9 cellular contexts compared by ENCODE assay signal in the genomic region with DNA sequence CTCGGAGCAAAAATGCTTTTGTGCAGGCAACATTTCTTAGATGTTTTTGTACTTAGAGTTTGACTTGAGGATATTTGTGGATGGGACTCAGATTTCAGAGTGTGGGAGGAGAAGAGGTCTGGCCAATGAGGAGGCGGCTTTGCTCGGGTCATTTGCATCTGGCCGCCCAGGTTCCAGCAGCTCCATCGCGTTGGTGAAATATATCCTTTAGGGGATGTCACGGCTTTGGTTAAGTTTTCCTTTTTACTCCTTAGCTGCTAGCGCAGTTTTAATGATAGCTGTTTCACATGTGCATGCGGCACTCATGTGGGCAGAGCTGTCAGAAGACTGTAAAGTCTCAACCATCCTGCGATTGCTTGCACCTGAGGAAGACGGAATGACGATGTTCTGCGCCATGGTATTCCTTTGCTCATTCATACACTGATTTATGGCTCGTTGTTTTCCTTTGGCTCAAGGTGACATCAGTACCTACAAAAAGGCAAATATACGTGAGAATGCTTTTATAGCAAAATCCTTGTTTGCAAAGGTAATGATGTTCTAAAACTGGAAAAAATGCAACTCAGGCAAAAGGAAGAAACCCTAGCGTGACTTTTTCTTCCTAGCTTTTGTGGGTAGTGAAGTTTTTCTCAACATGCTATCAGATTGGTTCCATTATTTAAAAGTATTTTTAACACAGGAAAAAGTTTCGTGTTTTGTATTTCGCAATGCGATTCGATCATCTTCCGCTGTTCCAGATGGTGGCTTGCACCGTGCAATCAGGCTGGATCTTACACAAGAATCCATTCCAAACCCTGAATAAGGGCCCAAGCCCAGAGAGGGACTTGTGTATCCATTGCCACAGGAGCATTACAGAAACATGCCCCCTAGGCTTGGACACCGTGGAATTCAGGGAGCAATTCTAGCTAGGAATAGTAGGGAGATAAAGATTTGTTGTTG.
A peak's percentile ranks its signal among the peaks of the same experiment; 100 is the strongest.
DNase-seq lines count a peak whose midpoint lies in the region; ATAC-seq and TF ChIP-seq lines count a peak whose summit lies in the region.
"Had no signal": no experiment of that assay in that cellular context is flagged by ENCODE, and none has a peak within 500 bp of the region (broad histone marks: within the 10 kb centered on the region; RNA-seq: fewer than 3 reads in every experiment).

No MANE protein-coding gene starts in this region.

- peaks cover 9% of the 10 kb centered on the region for H3K4me1 Mint-ChIP-seq in activated naive CD8-positive, alpha-beta T cell treated with anti-CD3 and anti-CD28 coated beads, Interleukin-2, amount 50 U/mL, for 24 hours

- H3K36me3 ChIP-seq in skeletal muscle tissue (ENCODE audit: control insufficient read depth in 3 of 3, insufficient read depth in 3 of 3, low read length in 3 of 3), result no peaks in the 10 kb centered on the region

- no peak for TF ChIP-seq CTCF in GM12865 (IDR thresholded peaks at IDR 0.05; ENCODE audit: insufficient read depth, low read depth, low read length, missing control alignments)

- H3K27me3 ChIP-seq in skeletal muscle tissue (ENCODE audit: control insufficient read depth in 3 of 3, insufficient read depth in 3 of 3, low read length in 3 of 3), result no peaks in the 10 kb centered on the region

- no peaks in the 10 kb centered on the region for H3K9me3 Mint-ChIP-seq in activated naive CD8-positive, alpha-beta T cell treated with anti-CD3 and anti-CD28 coated beads, Interleukin-2, amount 50 U/mL, for 24 hours

- ATAC-seq in GM18498 (IDR thresholded peaks at IDR 0.05; ENCODE audit: unreplicated experiment) (no peak), HG02623 (IDR thresholded peaks at IDR 0.05; ENCODE audit: unreplicated experiment) (no peak)
- no peak for ATAC-seq in activated naive CD8-positive, alpha-beta T cell treated with anti-CD3 and anti-CD28 coated beads, Interleukin-2, amount 50 U/mL, for 24 hours

- peak overlapping the region in 2 of 3 donors; percentile 47 for H3K9ac ChIP-seq in skeletal muscle tissue (ENCODE audit: low read depth in 1 of 3, low read length in 3 of 3)

- DNase-seq in GM12865 (ENCODE audit: low read depth) (peak; percentile 9), NCI-H510A (lab: John Stamatoyannopoulos, UW) (peak; percentile 93), cerebellar cortex (ENCODE audit: low spot score) (peak; percentile 13), islet precursor cell (peak; percentile 89)
- no peak for DNase-seq in activated naive CD8-positive, alpha-beta T cell treated with anti-CD3 and anti-CD28 coated beads, Interleukin-2, amount 50 U/mL, for 24 hours

- peaks cover 8 to 16% (median 15%) of the 10 kb centered on the region in 3 donors for H3K4me1 ChIP-seq in skeletal muscle tissue (ENCODE audit: control insufficient read depth in 3 of 3, insufficient read depth in 3 of 3, low read length in 3 of 3)

- peak overlapping the region; percentile 57 for H3K27ac ChIP-seq in skeletal muscle tissue (ENCODE audit: low read depth, low read length)

- H3K9me3 ChIP-seq in skeletal muscle tissue (ENCODE audit: control insufficient read depth in 3 of 3, low read length in 3 of 3), result no peaks in the 10 kb centered on the region

- no peaks in the 10 kb centered on the region for H3K36me3 Mint-ChIP-seq in activated naive CD8-positive, alpha-beta T cell treated with anti-CD3 and anti-CD28 coated beads, Interleukin-2, amount 50 U/mL, for 24 hours (ENCODE audit: low read depth)
- H3K36me3 Mint-ChIP-seq: IgD-negative memory B cell had no signal

- H3K27ac Mint-ChIP-seq in activated naive CD8-positive, alpha-beta T cell treated with anti-CD3 and anti-CD28 coated beads, Interleukin-2, amount 50 U/mL, for 24 hours, result no peak overlapping the region
- H3K27ac Mint-ChIP-seq: IgD-negative memory B cell had no signal

- H3K27me3 Mint-ChIP-seq in activated naive CD8-positive, alpha-beta T cell treated with anti-CD3 and anti-CD28 coated beads, Interleukin-2, amount 50 U/mL, for 24 hours, result peaks cover 19% of the 10 kb centered on the region

- H3K4me3 ChIP-seq in GM12865 (ENCODE audit: low read depth, low read length) (no peak overlapping the region), skeletal muscle tissue (ENCODE audit: low read length in 3 of 3) (peak overlapping the region; percentile 55 to 85 (median 75))

- no peak overlapping the region for H3K4me3 Mint-ChIP-seq in activated naive CD8-positive, alpha-beta T cell treated with anti-CD3 and anti-CD28 coated beads, Interleukin-2, amount 50 U/mL, for 24 hours
